ENCODE assay signal across 1 cellular context in genomic region chr1:21344750-21345443, GRCh38.
TF ChIP-seq lines count a peak whose summit lies in the region.

No MANE protein-coding gene starts in this region.

TF ChIP-seq in K562, 482 proteins besides CTCF, POLR2A, EP300 and RAD21 (continued from another document):
- TF ChIP-seq BCLAF1 (IDR thresholded peaks at IDR 0.05; ENCODE audit: borderline replicate concordance in 1 of 2, control insufficient read depth in 1 of 2, low read depth in 2 of 2, low read length in 1 of 2) (no peak), GATA2 (CRISPR knock-in tag; IDR thresholded peaks at IDR 0.05) (no peak), ZNF76 (CRISPR knock-in tag; IDR thresholded peaks at IDR 0.05; ENCODE audit: borderline replicate concordance) (no peak), OTX1 (CRISPR knock-in tag; IDR thresholded peaks at IDR 0.05) (no peak), XRCC3 (IDR thresholded peaks at IDR 0.05) (no peak), CCNT2 (IDR thresholded peaks at IDR 0.05; ENCODE audit: borderline replicate concordance, extremely low read depth, insufficient read length, low read depth, low read length) (no peak), KLF1 (tag; IDR thresholded peaks at IDR 0.05) (no peak), REST (CRISPR knock-in tag; IDR thresholded peaks at IDR 0.05; ENCODE audit: low read depth) (peak; percentile 65; the same call in 1 of the 2 replicates), TCF15 (CRISPR knock-in tag; IDR thresholded peaks at IDR 0.05) (no peak), ATF3 (IDR thresholded peaks at IDR 0.05) (no peak), ATF3 (CRISPR knock-in tag; conservative IDR thresholded peaks at IDR 0.05) (no peak), MEF2A (IDR thresholded peaks at IDR 0.05; ENCODE audit: control insufficient read depth, low read depth, low read length) (no peak), JUNB (CRISPR knock-in tag; conservative IDR thresholded peaks at IDR 0.05) (no peak), FOSL1 (tag; conservative IDR thresholded peaks at IDR 0.05) (no peak), ETV6 (IDR thresholded peaks at IDR 0.05; ENCODE audit: borderline replicate concordance in 1 of 2, low read depth in 2 of 2, low read length in 1 of 2) (no peak), ETV6 (CRISPR knock-in tag; IDR thresholded peaks at IDR 0.05; ENCODE audit: borderline replicate concordance) (no peak), ZNF436 (CRISPR knock-in tag; IDR thresholded peaks at IDR 0.05) (no peak), E2F6 (IDR thresholded peaks at IDR 0.05; ENCODE audit: borderline replicate concordance in 1 of 2, extremely low read depth in 1 of 2, insufficient read depth in 1 of 2, insufficient read length in 1 of 2, low read depth in 1 of 2, low read length in 1 of 2, poor library complexity in 1 of 2, severe bottlenecking in 1 of 2) (no peak), MAFK (IDR thresholded peaks at IDR 0.05; ENCODE audit: low read length) (no peak), SLC30A9 (CRISPR knock-in tag; IDR thresholded peaks at IDR 0.05) (no peak), TCF7L2 (IDR thresholded peaks at IDR 0.05; ENCODE audit: low read depth, low read length) (no peak), ZNF197 (CRISPR knock-in tag; IDR thresholded peaks at IDR 0.05; ENCODE audit: low read depth) (no peak), DPF2 (IDR thresholded peaks at IDR 0.05) (no peak), SOX6 (IDR thresholded peaks at IDR 0.05) (no peak), ZNF583 (CRISPR knock-in tag; IDR thresholded peaks at IDR 0.05) (peak; percentile 42; the same call in 1 of the 2 replicates), ZNF584 (CRISPR knock-in tag; IDR thresholded peaks at IDR 0.05; ENCODE audit: low read depth) (no peak), CREB5 (CRISPR knock-in tag; IDR thresholded peaks at IDR 0.05) (no peak), CREB1 (IDR thresholded peaks at IDR 0.05) (no peak), CREB1 (CRISPR knock-in tag; IDR thresholded peaks at IDR 0.05) (no peak), HLTF (IDR thresholded peaks at IDR 0.05) (no peak), ELK1 (CRISPR knock-in tag; IDR thresholded peaks at IDR 0.05) (no peak), SUPT5H (IDR thresholded peaks at IDR 0.05) (no peak), ZHX1 (conservative IDR thresholded peaks at IDR 0.05; ENCODE audit: low read length) (no peak), DMBX1 (CRISPR knock-in tag; IDR thresholded peaks at IDR 0.05; ENCODE audit: borderline replicate concordance) (no peak), LCOR (CRISPR knock-in tag; IDR thresholded peaks at IDR 0.05) (no peak), ZC3H11A (IDR thresholded peaks at IDR 0.05; ENCODE audit: low read depth, low read length) (no peak), ZNF134 (CRISPR knock-in tag; conservative IDR thresholded peaks at IDR 0.05) (no peak), SP1 (CRISPR knock-in tag; IDR thresholded peaks at IDR 0.05) (no peak), E2F1 (CRISPR knock-in tag; IDR thresholded peaks at IDR 0.05) (no peak; the same call in 1 of the 2 replicates), SPI1 (IDR thresholded peaks at IDR 0.05; ENCODE audit: borderline replicate concordance, low read depth, low read length) (no peak), ZNF431 (CRISPR knock-in tag; IDR thresholded peaks at IDR 0.05) (no peak), HNRNPK (IDR thresholded peaks at IDR 0.05; ENCODE audit: low read depth, low read length, poor library complexity, severe bottlenecking) (no peak), HMG20A (CRISPR knock-in tag; conservative IDR thresholded peaks at IDR 0.05) (no peak), SNRNP70 (optimal IDR thresholded peaks at IDR 0.05; ENCODE audit: low read depth, low read length) (no peak), SMAD1 (IDR thresholded peaks at IDR 0.05; ENCODE audit: low read depth, low read length, partially characterized antibody) (no peak), PPARD (CRISPR knock-in tag; IDR thresholded peaks at IDR 0.05) (no peak), EZH2 (IDR thresholded peaks at IDR 0.05; ENCODE audit: borderline replicate concordance, low read depth, low read length) (no peak), E2F4 (CRISPR knock-in tag; IDR thresholded peaks at IDR 0.05; ENCODE audit: low read depth) (no peak), TAF15 (IDR thresholded peaks at IDR 0.05; ENCODE audit: low read depth, low read length) (no peak), PRPF4 (IDR thresholded peaks at IDR 0.05; ENCODE audit: insufficient read depth, low read depth, low read length, poor library complexity, severe bottlenecking) (no peak), ETS1 (conservative IDR thresholded peaks at IDR 0.05; ENCODE audit: control insufficient read depth, low read depth, low read length) (peak; percentile 6; the same call in 1 of the 2 replicates), YBX1 (IDR thresholded peaks at IDR 0.05) (no peak)
